Comparison of ENCODE assay signal across 1 cellular context in the genomic region with DNA sequence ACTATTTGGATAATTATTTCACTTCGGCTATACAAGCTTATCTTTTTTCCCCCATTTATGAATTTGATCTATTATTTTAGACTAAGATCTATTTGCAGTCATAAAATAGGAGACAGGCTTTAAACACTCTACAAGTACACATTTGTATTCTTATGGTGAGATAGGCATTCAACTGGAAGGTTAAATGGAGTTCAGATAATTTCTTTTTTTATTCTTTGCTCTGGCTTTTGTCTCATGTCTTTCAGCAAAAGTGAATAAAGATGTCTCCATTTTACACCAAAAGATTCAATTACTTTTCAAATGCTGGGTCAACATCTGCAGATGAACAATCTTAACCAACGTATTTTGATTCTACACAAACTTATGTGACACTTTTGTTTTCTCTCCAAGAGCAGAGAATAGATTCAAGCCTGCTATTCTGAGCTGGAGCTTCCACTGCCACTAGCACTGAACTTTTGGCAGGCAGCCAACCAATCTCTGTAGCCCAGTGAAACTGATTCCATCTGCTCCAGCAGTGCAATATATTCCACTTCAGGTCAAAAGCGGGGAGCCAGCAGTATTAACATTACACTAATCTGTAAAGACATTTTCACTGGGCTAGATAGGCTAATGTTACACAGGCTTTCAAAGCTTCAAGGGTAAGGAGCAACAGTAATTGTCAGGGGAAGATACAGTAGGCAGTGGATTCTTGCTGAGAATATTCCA.
A peak's percentile ranks its signal among the peaks of the same experiment; 100 is the strongest.
TF ChIP-seq lines count a peak whose summit lies in the region.

No MANE protein-coding gene starts in this region.

TF ChIP-seq in SK-N-SH, 30 proteins besides CTCF, POLR2A, EP300 and RAD21 (continued from another document):
- TF ChIP-seq, protein P1, sequence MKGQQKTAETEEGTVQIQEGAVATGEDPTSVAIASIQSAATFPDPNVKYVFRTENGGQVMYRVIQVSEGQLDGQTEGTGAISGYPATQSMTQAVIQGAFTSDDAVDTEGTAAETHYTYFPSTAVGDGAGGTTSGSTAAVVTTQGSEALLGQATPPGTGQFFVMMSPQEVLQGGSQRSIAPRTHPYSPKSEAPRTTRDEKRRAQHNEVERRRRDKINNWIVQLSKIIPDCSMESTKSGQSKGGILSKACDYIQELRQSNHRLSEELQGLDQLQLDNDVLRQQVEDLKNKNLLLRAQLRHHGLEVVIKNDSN (IDR thresholded peaks at IDR 0.05; ENCODE audit: borderline replicate concordance, low read depth) = peak; percentile 20; the same call in 1 of the 2 replicates
- TF ChIP-seq MXI1 (IDR thresholded peaks at IDR 0.05; ENCODE audit: low read depth, low read length) (peak; percentile 53; the same call in 1 of the 2 replicates), CHD2 (IDR thresholded peaks at IDR 0.05; ENCODE audit: low read length, partially characterized antibody) (peak; percentile 56), YY1 (IDR thresholded peaks at IDR 0.05; ENCODE audit: low read depth) (no peak), GATA2 (CRISPR knock-in tag; IDR thresholded peaks at IDR 0.05) (peak; percentile 90), PBX3 (IDR thresholded peaks at IDR 0.05) (peak; percentile 91), FOXM1 (IDR thresholded peaks at IDR 0.05; ENCODE audit: low read depth) (0 out of 2 replicates have a peak, but pooled peaks have one; percentile 48), POLR2AphosphoS5 (IDR thresholded peaks at IDR 0.05; ENCODE audit: low read depth, low read length) (peak; percentile 77)
